Comparison of ENCODE assay signal across 8 cellular contexts in genomic region chr20:845226-845868, GRCh38. TPM values are rescaled to one million over a fixed set of nuclear protein-coding genes. Genes with fewer than 3 reads are reported as not detected.
A peak's percentile ranks its signal among the peaks of the same experiment; 100 is the strongest.
DNase-seq lines count a peak whose midpoint lies in the region; ATAC-seq lines count a peak whose summit lies in the region.

No MANE protein-coding gene starts in this region.

- no peaks in the 10 kb centered on the region for H3K9me3 ChIP-seq in HUES6 (ENCODE audit: control insufficient read depth, insufficient read depth, low read depth, low read length)
- no peaks in the 10 kb centered on the region for H3K9me3 ChIP-seq in esophagus (ENCODE audit: control insufficient read depth in 2 of 2, insufficient read depth in 1 of 2, low read depth in 1 of 2, low read length in 1 of 2)
- no peaks in the 10 kb centered on the region for H3K9me3 ChIP-seq in skeletal muscle satellite cell (replicated peaks; ENCODE audit: low read length)

- H3K36me3 ChIP-seq in HUES6 (ENCODE audit: control insufficient read depth, insufficient read depth, low read length), result no peaks in the 10 kb centered on the region
- H3K36me3 ChIP-seq in esophagus (ENCODE audit: control insufficient read depth in 2 of 2, insufficient read depth in 2 of 2, low read length in 1 of 2), result peaks cover 0 to 6% of the 10 kb centered on the region in 2 donors
- peaks cover 8% of the 10 kb centered on the region for H3K36me3 ChIP-seq in skeletal muscle satellite cell (ENCODE audit: insufficient read depth, low read length)

- DNase-seq in activated CD4-positive, alpha-beta memory T cell treated with anti-CD3 and anti-CD28 coated beads, Interleukin-2, amount 10 ng/mL, durations not matched to agents 7 days and 5 days, result no peak
- DNase-seq in NCI-H1048 (lab: John Stamatoyannopoulos, UW) (no peak), AML-193 (lab: John Stamatoyannopoulos, UW) (no peak)

- H3K27me3 Mint-ChIP-seq in activated CD4-positive, alpha-beta memory T cell treated with anti-CD3 and anti-CD28 coated beads, Interleukin-2, amount 10 ng/mL, durations not matched to agents 7 days and 5 days, result no peaks in the 10 kb centered on the region

- H3K4me1 Mint-ChIP-seq in activated CD4-positive, alpha-beta memory T cell treated with anti-CD3 and anti-CD28 coated beads, Interleukin-2, amount 10 ng/mL, durations not matched to agents 7 days and 5 days, result peaks cover 56% of the 10 kb centered on the region

- H3K9me3 Mint-ChIP-seq in activated CD4-positive, alpha-beta memory T cell treated with anti-CD3 and anti-CD28 coated beads, Interleukin-2, amount 10 ng/mL, durations not matched to agents 7 days and 5 days, result peaks cover under 1% of the 10 kb centered on the region

- POLR2A ChIA-PET in activated CD4-positive, alpha-beta memory T cell treated with anti-CD3 and anti-CD28 coated beads, Interleukin-2, amount 10 ng/mL, durations not matched to agents 7 days and 5 days (lab: Charles Lee), result interaction anchor here (0.9 to 6.7 kb wide), 4 partner anchors 11 to 277 kb away, joined by 3 to 92 read pairs (median 8); partner anchors contain the start of gene FAM110A

- CTCF ChIA-PET in activated CD4-positive, alpha-beta memory T cell treated with anti-CD3 and anti-CD28 coated beads, Interleukin-2, amount 10 ng/mL, durations not matched to agents 7 days and 5 days (lab: Charles Lee), result interaction anchor here (2.8 kb wide), 1 partner anchor 12 kb away, joined by 14 read pairs; the partner anchor contains the start of gene FAM110A

- H3K4me1 ChIP-seq in HUES6 (ENCODE audit: control insufficient read depth, insufficient read depth, low read length) (peaks cover 37% of the 10 kb centered on the region), esophagus (ENCODE audit: control insufficient read depth in 2 of 2, insufficient read depth in 2 of 2, low read length in 1 of 2) (peaks cover 9 to 37% of the 10 kb centered on the region in 2 donors), skeletal muscle satellite cell (ENCODE audit: control insufficient read depth, insufficient read depth, low read length) (peaks cover 6% of the 10 kb centered on the region)

- WGBS in esophagus, 2 donors, result 38 to 65% methylated on average over 37 to 50 of the region's 50 CpGs

- peak overlapping the region; percentile 87 for H3K27ac Mint-ChIP-seq in activated CD4-positive, alpha-beta memory T cell treated with anti-CD3 and anti-CD28 coated beads, Interleukin-2, amount 10 ng/mL, durations not matched to agents 7 days and 5 days

- no peak for ATAC-seq in HG02981 (IDR thresholded peaks at IDR 0.05; ENCODE audit: unreplicated experiment)
- ATAC-seq in HG03280 (IDR thresholded peaks at IDR 0.05; ENCODE audit: unreplicated experiment), result no peak

- H3K4me3 ChIP-seq in HUES6 (ENCODE audit: low read depth, low read length), result peak overlapping the region; percentile 57
- peak overlapping the region; percentile 56 for H3K4me3 ChIP-seq in esophagus (ENCODE audit: low read depth in 1 of 2, low read length in 2 of 2)
- no peak overlapping the region for H3K4me3 ChIP-seq in skeletal muscle satellite cell (ENCODE audit: low read length)

- peaks cover 29% of the 10 kb centered on the region for H3K36me3 Mint-ChIP-seq in activated CD4-positive, alpha-beta memory T cell treated with anti-CD3 and anti-CD28 coated beads, Interleukin-2, amount 10 ng/mL, durations not matched to agents 7 days and 5 days (ENCODE audit: low read depth)

- peak overlapping the region; percentile 89 for H3K4me3 Mint-ChIP-seq in activated CD4-positive, alpha-beta memory T cell treated with anti-CD3 and anti-CD28 coated beads, Interleukin-2, amount 10 ng/mL, durations not matched to agents 7 days and 5 days

- no peak overlapping the region for H3K9ac ChIP-seq in HUES6 (ENCODE audit: low read length)
- H3K9ac ChIP-seq in skeletal muscle satellite cell (ENCODE audit: low read depth, low read length), result no peak overlapping the region

- H3K27ac ChIP-seq in HUES6 (ENCODE audit: low read depth, low read length) (no peak overlapping the region), esophagus (ENCODE audit: low read depth in 2 of 2, low read length in 1 of 2) (peak overlapping the region in 1 of 2 donors; percentile 93)

- H3K27me3 ChIP-seq in HUES6 (ENCODE audit: control insufficient read depth, insufficient read depth, low read length) (peaks cover 50% of the 10 kb centered on the region), esophagus (ENCODE audit: control insufficient read depth in 1 of 2, insufficient read depth in 2 of 2, low read length in 2 of 2) (no peaks in the 10 kb centered on the region), skeletal muscle satellite cell (ENCODE audit: control insufficient read depth, insufficient read depth, low read length) (no peaks in the 10 kb centered on the region)

- peak overlapping the region; percentile 79 for H3K4me2 ChIP-seq in skeletal muscle satellite cell (ENCODE audit: low read length)

RNA-seq across cellular contexts. Expression of gene FAM110A, which starts 11.8 kb away (rescaled TPM):
- 10 to 100 TPM; 34.7 to 35.9 TPM for total RNA-seq in activated CD4-positive, alpha-beta memory T cell treated with anti-CD3 and anti-CD28 coated beads, Interleukin-2, amount 10 ng/mL, durations not matched to agents 7 days and 5 days
- 10 to 100 TPM; 24.6 to 27.0 TPM for polyA plus RNA-seq in esophagus
- total RNA-seq in skeletal muscle satellite cell (2012; rRNA removed), result 1.5 and 3.3 TPM in 2 replicates
